In the genomic region with DNA sequence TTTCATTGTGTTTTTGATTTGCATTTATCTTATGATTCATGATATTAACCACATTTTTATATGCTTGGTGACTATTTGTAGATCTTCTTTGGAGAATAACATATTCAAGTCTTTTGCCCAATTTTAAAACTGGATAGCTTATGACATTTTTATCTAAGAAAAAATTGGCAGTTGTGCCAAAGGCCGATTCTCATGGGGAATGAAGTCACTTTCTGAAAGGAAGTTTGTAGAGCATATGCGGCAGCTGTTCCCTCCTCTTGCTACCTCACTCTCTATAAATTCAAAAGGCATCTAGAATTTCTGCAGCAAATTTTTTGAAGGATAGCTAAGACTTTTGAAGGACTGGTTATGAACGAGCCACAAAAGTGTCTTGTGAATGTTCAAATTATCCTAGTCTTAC, we compare ENCODE assay signal across 17 cellular contexts.
DNase-seq lines count a peak whose midpoint lies in the region; ATAC-seq and TF ChIP-seq lines count a peak whose summit lies in the region.
"Had no signal": no experiment of that assay in that cellular context is flagged by ENCODE, and none has a peak within 500 bp of the region (broad histone marks: within the 10 kb centered on the region; RNA-seq: fewer than 3 reads in every experiment).

No MANE protein-coding gene starts in this region.

- H3K9me3 ChIP-seq in WERI-Rb-1 (ENCODE audit: severe bottlenecking): no peaks in the 10 kb centered on the region
- H3K9me3 ChIP-seq: A549, HAP-1 had no signal

- H3K4me3 ChIP-seq in cardiac fibroblast (replicated peaks in 1 of 2; ENCODE audit: low read depth in 2 of 2, low read length in 2 of 2) (no peak overlapping the region), fibroblast of the aortic adventitia (ENCODE audit: low read depth, low read length) (no peak overlapping the region), WERI-Rb-1 (ENCODE audit: low read depth, low read length) (no peak overlapping the region)
- H3K4me3 ChIP-seq: A549, HAP-1 had no signal

- no peak overlapping the region for H3K27ac Mint-ChIP-seq in stimulated activated effector memory CD8-positive, alpha-beta T cell treated with anti-CD3 and anti-CD28 coated beads, Interleukin-12 subunit alpha, Interleukin-12 subunit beta, amount 100 ng/mL, for 72 hours
- H3K27ac Mint-ChIP-seq: CD14-positive monocyte; CD8-positive, alpha-beta T cell had no signal

- ATAC-seq in stimulated activated effector memory CD8-positive, alpha-beta T cell treated with anti-CD3 and anti-CD28 coated beads, Interleukin-12 subunit alpha, Interleukin-12 subunit beta, amount 100 ng/mL, for 72 hours: no peak
- ATAC-seq: A549; CD8-positive, alpha-beta T cell; HepG2 had no signal

- DNase-seq in NCI-H2171 (lab: John Stamatoyannopoulos, UW) (peak; percentile 17), cardiac fibroblast (ENCODE audit: low read depth in 2 of 2) (peak; percentile 52 to 57), fibroblast of the aortic adventitia (ENCODE audit: low read depth) (peak; percentile 53), ureter (ENCODE audit: low spot score) (no peak), WERI-Rb-1 (no peak)
- DNase-seq in stimulated activated naive CD4-positive, alpha-beta T cell treated with Interleukin-2 at 50 U/mL for 16 hours (lab: John Stamatoyannopoulos, UW): no peak
- no peak for DNase-seq in stimulated activated effector memory CD8-positive, alpha-beta T cell treated with anti-CD3 and anti-CD28 coated beads, Interleukin-12 subunit alpha, Interleukin-12 subunit beta, amount 100 ng/mL, for 72 hours (ENCODE audit: low spot score in 2 of 2)
- DNase-seq: CD8-positive, alpha-beta T cell; COR-L47; DMS153; DMS79 treated with DMSO at 0.1 percent for 48 hours; EL; GOT3 had no signal

- TF ChIP-seq CTCF in cardiac fibroblast (IDR thresholded peaks at IDR 0.05; ENCODE audit: low read depth, low read length): no peak
- TF ChIP-seq CTCF in fibroblast of the aortic adventitia (IDR thresholded peaks at IDR 0.05; ENCODE audit: insufficient read depth, low read length): no peak
- no peak for TF ChIP-seq CTCF in WERI-Rb-1 (IDR thresholded peaks at IDR 0.05; ENCODE audit: low read depth, low read length)

- H3K36me3 ChIP-seq in WERI-Rb-1: no peaks in the 10 kb centered on the region
- H3K36me3 ChIP-seq: HAP-1 had no signal

- no peaks in the 10 kb centered on the region for H3K36me3 Mint-ChIP-seq in stimulated activated effector memory CD8-positive, alpha-beta T cell treated with anti-CD3 and anti-CD28 coated beads, Interleukin-12 subunit alpha, Interleukin-12 subunit beta, amount 100 ng/mL, for 72 hours
- H3K36me3 Mint-ChIP-seq: CD14-positive monocyte; CD8-positive, alpha-beta T cell had no signal

- H3K27ac ChIP-seq in WERI-Rb-1: no peak overlapping the region
- H3K27ac ChIP-seq: A549 had no signal

- H3K4me3 Mint-ChIP-seq in stimulated activated effector memory CD8-positive, alpha-beta T cell treated with anti-CD3 and anti-CD28 coated beads, Interleukin-12 subunit alpha, Interleukin-12 subunit beta, amount 100 ng/mL, for 72 hours: no peak overlapping the region
- H3K4me3 Mint-ChIP-seq: CD14-positive monocyte; CD8-positive, alpha-beta T cell had no signal

- no peaks in the 10 kb centered on the region for H3K27me3 ChIP-seq in WERI-Rb-1 (ENCODE audit: insufficient read depth, low read depth, severe bottlenecking)

- H3K9me3 Mint-ChIP-seq in stimulated activated effector memory CD8-positive, alpha-beta T cell treated with anti-CD3 and anti-CD28 coated beads, Interleukin-12 subunit alpha, Interleukin-12 subunit beta, amount 100 ng/mL, for 72 hours: peaks cover 19% of the 10 kb centered on the region

- H3K4me1 Mint-ChIP-seq in stimulated activated effector memory CD8-positive, alpha-beta T cell treated with anti-CD3 and anti-CD28 coated beads, Interleukin-12 subunit alpha, Interleukin-12 subunit beta, amount 100 ng/mL, for 72 hours: no peaks in the 10 kb centered on the region
- H3K4me1 Mint-ChIP-seq: CD14-positive monocyte had no signal

Comparison
In these comparisons a context has a peak if more than half of its experiments do, and no peak if none do; other contexts are left out.
1. DNase-seq: peak in NCI-H2171 (single experiment), cardiac fibroblast (2 of 2) and fibroblast of the aortic adventitia (single experiment); none in stimulated activated naive CD4-positive, alpha-beta T cell treated with Interleukin-2 at 50 U/mL for 16 hours (single experiment), stimulated activated effector memory CD8-positive, alpha-beta T cell treated with anti-CD3 and anti-CD28 coated beads, Interleukin-12 subunit alpha, Interleukin-12 subunit beta, amount 100 ng/mL, for 72 hours (0 of 2), ureter (single experiment) and WERI-Rb-1 (single experiment).